Comparison of ENCODE assay signal across 1 cellular context in the genomic region with DNA sequence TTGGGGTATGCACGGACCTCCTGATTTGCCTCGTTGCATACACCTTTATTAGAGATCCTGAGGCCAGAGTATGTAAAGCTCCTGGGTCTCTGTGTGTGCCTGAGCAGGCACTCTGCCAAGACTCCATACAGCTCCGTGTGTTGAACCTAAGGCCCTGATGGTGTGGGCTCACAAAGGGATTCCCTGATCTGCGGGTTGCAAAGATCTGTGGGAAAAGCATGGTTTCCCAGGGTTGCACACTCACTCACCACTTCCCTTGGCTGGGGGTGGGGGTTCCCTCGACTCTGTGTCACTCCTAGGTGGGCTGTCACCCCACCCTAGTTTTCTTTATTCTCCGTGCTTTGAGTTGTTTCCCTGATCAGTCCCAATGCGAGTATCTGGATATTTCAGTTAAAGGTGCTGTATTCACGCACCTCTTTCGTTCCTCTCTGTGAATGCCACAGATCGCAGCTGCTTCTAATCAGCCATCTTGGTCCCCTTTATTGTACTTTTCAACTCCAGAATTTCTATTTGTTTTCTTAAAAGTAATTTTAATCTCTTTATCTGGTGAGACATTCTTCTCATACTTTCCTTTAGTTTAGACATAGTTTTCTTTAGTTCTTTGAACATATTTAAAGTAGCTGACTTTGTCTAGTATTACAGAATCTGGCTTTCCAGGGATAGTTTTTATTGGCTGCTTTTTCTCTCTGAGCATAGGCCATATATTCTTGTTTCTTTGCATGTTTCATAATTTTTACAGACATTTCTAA.
TF ChIP-seq lines count a peak whose summit lies in the region.

No MANE protein-coding gene starts in this region.

TF ChIP-seq in A549, 52 proteins besides CTCF, POLR2A, EP300 and RAD21 (continued from another document):
- TF ChIP-seq, protein P1, sequence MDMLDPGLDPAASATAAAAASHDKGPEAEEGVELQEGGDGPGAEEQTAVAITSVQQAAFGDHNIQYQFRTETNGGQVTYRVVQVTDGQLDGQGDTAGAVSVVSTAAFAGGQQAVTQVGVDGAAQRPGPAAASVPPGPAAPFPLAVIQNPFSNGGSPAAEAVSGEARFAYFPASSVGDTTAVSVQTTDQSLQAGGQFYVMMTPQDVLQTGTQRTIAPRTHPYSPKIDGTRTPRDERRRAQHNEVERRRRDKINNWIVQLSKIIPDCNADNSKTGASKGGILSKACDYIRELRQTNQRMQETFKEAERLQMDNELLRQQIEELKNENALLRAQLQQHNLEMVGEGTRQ (IDR thresholded peaks at IDR 0.05) = no peak
- TF ChIP-seq ZNF302 (CRISPR knock-in tag; IDR thresholded peaks at IDR 0.05) = no peak
